In genomic region chr9:38053697-38054461, GRCh38 we compare ENCODE assay signal across 16 cellular contexts.
"Had no signal": no experiment of that assay in that cellular context is flagged by ENCODE, and none has a peak within 500 bp of the region (broad histone marks: within the 10 kb centered on the region; RNA-seq: fewer than 3 reads in every experiment).

No MANE protein-coding gene starts in this region.

- H3K27ac ChIP-seq: cardiac muscle cell, lower lobe of right lung, suprapubic skin, transverse colon, VCaP had no signal

- H3K4me3 ChIP-seq: cardiac muscle cell, lower lobe of right lung, suprapubic skin, transverse colon had no signal

- FAIRE-seq: islet of Langerhans had no signal

- H3K27me3 ChIP-seq: cardiac muscle cell, suprapubic skin, transverse colon had no signal

- H3K36me3 ChIP-seq: cardiac muscle cell, suprapubic skin, transverse colon had no signal

- DNase-seq: activated CD4-positive, alpha-beta T cell treated with anti-CD3 and anti-CD28 coated beads, Interleukin-2, amount 50 U/mL, for 4 hours; activated CD4-positive, CD25-positive, alpha-beta regulatory T cell treated with anti-CD3 and anti-CD28 coated beads, Interleukin-2, amount 50 U/mL, for 72 hours; activated gamma-delta T cell; effector memory CD8-positive, alpha-beta T cell; left colon; lower lobe of right lung; nucleus accumbens; stimulated activated CD4-positive, alpha-beta T cell treated with anti-CD3 and anti-CD28 coated beads, Interleukin-2, amount 100 ng/mL, for 24 hours; stimulated activated naive CD8-positive, alpha-beta T cell treated with anti-CD3 and anti-CD28 coated beads, Interleukin-15, amount 100 ng/mL, for 72 hours; T-helper 2 cell; transverse colon had no signal

- ATAC-seq: effector memory CD8-positive, alpha-beta T cell; left colon; lower lobe of right lung; natural killer cell treated with Interleukin-12 subunit alpha and Interleukin-12 subunit beta and Interleukin-15 and Interleukin-18, amount 100 ng/mL, for 72 hours; stimulated activated naive CD8-positive, alpha-beta T cell treated with anti-CD3 and anti-CD28 coated beads, Interleukin-15, amount 100 ng/mL, for 72 hours had no signal

- H3K9me3 ChIP-seq: lower lobe of right lung, suprapubic skin, transverse colon had no signal
